In genomic region chr18:22176622-22177495, GRCh38 we compare ENCODE assay signal across 14 cellular contexts. TPM values are rescaled to one million over a fixed set of nuclear protein-coding genes. Genes with fewer than 3 reads are reported as not detected.
DNase-seq lines count a peak whose midpoint lies in the region; ATAC-seq and TF ChIP-seq lines count a peak whose summit lies in the region.
"Had no signal": no experiment of that assay in that cellular context is flagged by ENCODE, and none has a peak within 500 bp of the region (broad histone marks: within the 10 kb centered on the region; RNA-seq: fewer than 3 reads in every experiment).

No MANE protein-coding gene starts in this region.

- H3K4me1 ChIP-seq in cardiac muscle cell (ENCODE audit: low read depth) (peaks cover 50% of the 10 kb centered on the region), muscle layer of duodenum (ENCODE audit: control insufficient read depth in 1 of 2, insufficient read depth in 2 of 2, low read length in 2 of 2) (no peaks in the 10 kb centered on the region), upper lobe of right lung (peaks cover 29% of the 10 kb centered on the region)

- no peaks in the 10 kb centered on the region for H3K9me3 ChIP-seq in cardiac muscle cell (ENCODE audit: low read depth)
- H3K9me3 ChIP-seq in muscle layer of duodenum (ENCODE audit: control insufficient read depth in 1 of 2, low read length in 2 of 2): no peaks in the 10 kb centered on the region
- H3K9me3 ChIP-seq in upper lobe of right lung: no peaks in the 10 kb centered on the region

- ATAC-seq in upper lobe of right lung (peak; percentile 74), GM18520 (IDR thresholded peaks at IDR 0.05; ENCODE audit: unreplicated experiment) (no peak)

- CTCF ChIA-PET in RWPE1 (lab: Yijun Ruan, JAX): interaction anchor here (0.5 kb wide), 1 partner anchor 253 kb away, joined by 3 read pairs; no protein-coding TSS in a partner anchor

- POLR2A ChIA-PET in RWPE1 (lab: Yijun Ruan, JAX; ENCODE audit: low non-redundant PET): no interaction called here

- intact Hi-C loops in upper lobe of right lung (cut with DNase I): loop anchor here (10.0 kb wide), 1 partner anchor 378 kb away; no protein-coding TSS in a partner anchor

- TF ChIP-seq CTCF in cardiac muscle cell (IDR thresholded peaks at IDR 0.05; ENCODE audit: low read depth, low read length) (no peak), upper lobe of right lung (IDR thresholded peaks at IDR 0.05) (no peak), RWPE1 (conservative IDR thresholded peaks at IDR 0.05; ENCODE audit: low read depth) (no peak)

- H3K36me3 ChIP-seq in cardiac muscle cell: peaks cover 50% of the 10 kb centered on the region
- no peaks in the 10 kb centered on the region for H3K36me3 ChIP-seq in muscle layer of duodenum (ENCODE audit: control insufficient read depth in 1 of 2, insufficient read depth in 2 of 2, low read length in 2 of 2)
- H3K36me3 ChIP-seq in upper lobe of right lung: peaks cover 11% of the 10 kb centered on the region

- H3K4me3 ChIP-seq in cardiac muscle cell (peak overlapping the region; percentile 94), muscle layer of duodenum (ENCODE audit: low read depth in 1 of 2, low read length in 2 of 2) (peak overlapping the region in 1 of 2 donors; percentile 35), upper lobe of right lung (peak overlapping the region; percentile 45)
- H3K4me3 ChIP-seq: SK-N-MC had no signal

- H3K27ac ChIP-seq in cardiac muscle cell (peak overlapping the region; percentile 99), muscle layer of duodenum (ENCODE audit: low read length) (peak overlapping the region; percentile 76), upper lobe of right lung (peak overlapping the region; percentile 83), RWPE1 (no peak overlapping the region)
- H3K27ac ChIP-seq: 22Rv1, SK-N-MC had no signal

- H3K27me3 ChIP-seq in cardiac muscle cell (no peaks in the 10 kb centered on the region), muscle layer of duodenum (ENCODE audit: low read depth, low read length) (peaks cover 10% of the 10 kb centered on the region), upper lobe of right lung (peaks cover 3% of the 10 kb centered on the region)

- DNase-seq in DMS53 (lab: John Stamatoyannopoulos, UW) (peak; percentile 24), DMS53 treated with DMSO at 0.1 percent for 48 hours (lab: John Stamatoyannopoulos, UW; ENCODE audit: unreplicated experiment) (no peak), cardiac muscle cell (ENCODE audit: low read depth in 1 of 2, low spot score in 1 of 2) (peak; percentile 41 to 67), upper lobe of right lung (peak; percentile 78), NCI-H1092 (lab: John Stamatoyannopoulos, UW) (no peak), RWPE1 (ENCODE audit: low spot score) (no peak)
- DNase-seq: activated CD4-positive, alpha-beta T cell treated with anti-CD3 and anti-CD28 coated beads, Interleukin-2, amount 10 ng/mL, durations not matched to agents 24 days and 14 days; activated naive CD4-positive, alpha-beta T cell treated with anti-CD3 and anti-CD28 coated beads, Interleukin-2, amount 10 ng/mL, durations not matched to agents 7 days and 5 days; NCI-H446; stimulated activated naive CD4-positive, alpha-beta T cell treated with Interleukin-2 at 50 U/mL for 16 hours had no signal

RNA-seq across cellular contexts. Expression of gene GATA6, which starts 7.5 kb away (rescaled TPM):
- 182 and 187 TPM in 2 replicates for total RNA-seq in cardiac muscle cell
- polyA plus RNA-seq in cardiac muscle cell: 104 and 126 TPM in 2 replicates
- total RNA-seq in upper lobe of right lung: 32.2 TPM
- total RNA-seq: activated CD4-positive, alpha-beta T cell treated with anti-CD3 and anti-CD28 coated beads, Interleukin-2, amount 10 ng/mL, durations not matched to agents 24 days and 14 days had no signal

Comparison
In these comparisons a context has a peak if more than half of its experiments do, and no peak if none do; other contexts are left out.
1. DNase-seq: peak in DMS53 (single experiment), cardiac muscle cell (2 of 2) and upper lobe of right lung (single experiment); none in DMS53 treated with DMSO at 0.1 percent for 48 hours (single experiment), NCI-H1092 (single experiment) and RWPE1 (single experiment).